In genomic region chr4:5810770-5811430, GRCh38 we compare ENCODE assay signal across 28 cellular contexts.
"Had no signal": no experiment of that assay in that cellular context is flagged by ENCODE, and none has a peak within 500 bp of the region (broad histone marks: within the 10 kb centered on the region; RNA-seq: fewer than 3 reads in every experiment).

No MANE protein-coding gene starts in this region.

- H3K36me3 ChIP-seq: colonic mucosa, neutrophil, uterus had no signal

- H3K27me3 ChIP-seq: colonic mucosa, esophagus squamous epithelium, neutrophil, suprapubic skin, transverse colon, upper lobe of right lung, uterus had no signal

- H3K27ac Mint-ChIP-seq: memory B cell; mesothelial cell of epicardium; naive B cell; natural killer cell treated with Interleukin-12 subunit alpha and Interleukin-12 subunit beta and Interleukin-15 and Interleukin-18, amount 100 ng/mL, for 72 hours; stimulated activated naive CD8-positive, alpha-beta T cell treated with anti-CD3 and anti-CD28 coated beads, Interleukin-15, amount 100 ng/mL, for 72 hours had no signal

- H3K4me3 ChIP-seq: colonic mucosa, esophagus squamous epithelium, lower lobe of right lung, mucosa of descending colon, smooth muscle cell, suprapubic skin, transverse colon, upper lobe of right lung, uterus had no signal

- H3K36me3 Mint-ChIP-seq: memory B cell; naive B cell; natural killer cell treated with Interleukin-12 subunit alpha and Interleukin-12 subunit beta and Interleukin-15 and Interleukin-18, amount 100 ng/mL, for 72 hours had no signal

- H3K9me3 ChIP-seq: colonic mucosa, esophagus squamous epithelium, lower lobe of right lung, mucosa of descending colon, neutrophil, suprapubic skin, transverse colon, upper lobe of right lung had no signal

- DNase-seq: colonic mucosa; dermis blood vessel endothelial cell; effector memory CD4-positive, alpha-beta T cell; erythroblast; esophagus squamous epithelium; hypothalamus; left ventricle myocardium superior; lower lobe of right lung; mucosa of descending colon; naive B cell; retina; stimulated activated CD4-positive, alpha-beta T cell treated with anti-CD3 and anti-CD28 coated beads, Interleukin-12 subunit alpha, Interleukin-12 subunit beta, amount 100 ng/mL, for 4 hours; stimulated activated CD4-positive, alpha-beta T cell treated with anti-CD3 and anti-CD28 coated beads, Interleukin-1b, Interleukin-23, amount 100 ng/mL, for 48 hours; stimulated activated CD4-positive, alpha-beta T cell treated with anti-CD3 and anti-CD28 coated beads, Interleukin-4, amount 100 ng/mL, for 1 hour; stimulated activated CD8-positive, alpha-beta memory T cell treated with anti-CD3 and anti-CD28 coated beads, Interleukin-4, amount 100 ng/mL, for 48 hours; stimulated activated naive CD4-positive, alpha-beta T cell; stimulated activated naive CD8-positive, alpha-beta T cell treated with anti-CD3 and anti-CD28 coated beads, Interleukin-15, amount 100 ng/mL, for 72 hours; transverse colon; upper lobe of right lung; uterus had no signal

- ATAC-seq: left ventricle myocardium superior; lower lobe of right lung; mucosa of descending colon; natural killer cell treated with Interleukin-12 subunit alpha and Interleukin-12 subunit beta and Interleukin-15 and Interleukin-18, amount 100 ng/mL, for 72 hours; sciatic nerve; stimulated activated naive CD8-positive, alpha-beta T cell treated with anti-CD3 and anti-CD28 coated beads, Interleukin-15, amount 100 ng/mL, for 72 hours; upper lobe of right lung had no signal

- H3K4me1 ChIP-seq: colonic mucosa, esophagus squamous epithelium, lower lobe of right lung, suprapubic skin, transverse colon, upper lobe of right lung, uterus had no signal

- H3K4me3 Mint-ChIP-seq: memory B cell; mesothelial cell of epicardium; natural killer cell treated with Interleukin-12 subunit alpha and Interleukin-12 subunit beta and Interleukin-15 and Interleukin-18, amount 100 ng/mL, for 72 hours; neural crest cell; stimulated activated naive CD8-positive, alpha-beta T cell treated with anti-CD3 and anti-CD28 coated beads, Interleukin-15, amount 100 ng/mL, for 72 hours had no signal

- H3K4me1 Mint-ChIP-seq: memory B cell; mesothelial cell of epicardium; naive B cell; stimulated activated naive CD8-positive, alpha-beta T cell treated with anti-CD3 and anti-CD28 coated beads, Interleukin-15, amount 100 ng/mL, for 72 hours had no signal

- H3K27ac ChIP-seq: colonic mucosa, esophagus squamous epithelium, lower lobe of right lung, neutrophil, suprapubic skin, transverse colon, upper lobe of right lung, uterus had no signal

- H3K9me3 Mint-ChIP-seq: mesothelial cell of epicardium; natural killer cell treated with Interleukin-12 subunit alpha and Interleukin-12 subunit beta and Interleukin-15 and Interleukin-18, amount 100 ng/mL, for 72 hours; neural crest cell; stimulated activated naive CD8-positive, alpha-beta T cell treated with anti-CD3 and anti-CD28 coated beads, Interleukin-15, amount 100 ng/mL, for 72 hours had no signal

- H3K27me3 Mint-ChIP-seq: stimulated activated naive CD8-positive, alpha-beta T cell treated with anti-CD3 and anti-CD28 coated beads, Interleukin-15, amount 100 ng/mL, for 72 hours had no signal
